In the genomic region with DNA sequence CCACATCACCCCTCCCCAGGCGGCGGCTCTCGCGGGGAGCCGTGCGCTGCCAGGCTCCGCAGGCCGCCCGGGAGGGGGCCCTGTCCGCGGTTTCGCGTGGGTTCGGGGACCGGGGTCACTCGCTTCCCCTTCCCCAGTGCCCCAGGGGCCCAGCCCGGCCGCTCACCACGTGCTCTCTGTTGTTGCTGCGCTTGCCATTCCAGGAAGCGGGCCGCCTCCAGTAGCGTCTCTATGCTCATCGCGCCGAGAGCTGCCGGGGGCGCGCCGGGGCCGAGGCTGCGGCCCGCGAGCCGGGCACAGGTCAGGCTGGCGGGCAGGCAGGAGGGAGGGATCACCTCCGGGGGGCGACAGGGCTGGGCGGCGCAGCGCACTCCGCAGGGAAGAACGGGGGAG, we compare ENCODE assay signal across 8 cellular contexts. TPM values are rescaled to one million over a fixed set of nuclear protein-coding genes. Genes with fewer than 3 reads are reported as not detected.
DNase-seq lines count a peak whose midpoint lies in the region; ATAC-seq and TF ChIP-seq lines count a peak whose summit lies in the region.

No MANE protein-coding gene starts in this region.

- no peak overlapping the region for H2AFZ ChIP-seq in neural cell (ENCODE audit: low read depth, low read length)

- H3K79me2 ChIP-seq in neural cell (replicated peaks; ENCODE audit: insufficient read depth, low read length) = peaks cover 46% of the 10 kb centered on the region

- H3K27ac ChIP-seq in esophagus squamous epithelium (peak overlapping the region; percentile 100), neural cell (ENCODE audit: low read length) (peak overlapping the region; percentile 100), urinary bladder (ENCODE audit: low read depth) (peak overlapping the region; percentile 98)

- peak overlapping the region; percentile 33 for H3K4me2 ChIP-seq in neural cell (ENCODE audit: low read length)

- H3K9me3 Mint-ChIP-seq in activated T-cell treated with anti-CD3 and anti-CD28 coated beads, Interleukin-2, amount 50 U/mL, for 4 hours = no peaks in the 10 kb centered on the region

- H4K20me1 ChIP-seq in neural cell (ENCODE audit: insufficient read depth) = peaks cover 26% of the 10 kb centered on the region

- intact Hi-C loops in esophagus squamous epithelium (cut with DNase I) = no loop called here

- H3K4me3 ChIP-seq in esophagus squamous epithelium = peak overlapping the region; percentile 88 to 97 (median 96)
- peak overlapping the region; percentile 100 for H3K4me3 ChIP-seq in neural cell (ENCODE audit: low read length)
- peak overlapping the region; percentile 82 for H3K4me3 ChIP-seq in urinary bladder (ENCODE audit: low read depth, low read length)

- no peak for TF ChIP-seq CTCF in esophagus squamous epithelium (IDR thresholded peaks at IDR 0.05)
- TF ChIP-seq CTCF in neural cell (IDR thresholded peaks at IDR 0.05; ENCODE audit: poor library complexity, severe bottlenecking) = no peak

- H3K9ac ChIP-seq in neural cell (ENCODE audit: low read length) = peak overlapping the region; percentile 99

- ATAC-seq in activated T-cell treated with anti-CD3 and anti-CD28 coated beads, Interleukin-2, amount 50 U/mL, for 4 hours = peak in 1 of 2 donors; percentile 3

- 0% methylated on average over 2 to 3 of the region's 43 CpGs for WGBS in esophagus squamous epithelium, 2 donors
- WGBS in urinary bladder = 2% methylated on average over 43 of the region's 43 CpGs

- no peaks in the 10 kb centered on the region for H3K9me2 ChIP-seq in neural cell (ENCODE audit: insufficient read depth, low read length)

- H3K36me3 Mint-ChIP-seq in activated T-cell treated with anti-CD3 and anti-CD28 coated beads, Interleukin-2, amount 50 U/mL, for 4 hours (ENCODE audit: insufficient read depth) = no peaks in the 10 kb centered on the region

- H3K27me3 Mint-ChIP-seq in activated T-cell treated with anti-CD3 and anti-CD28 coated beads, Interleukin-2, amount 50 U/mL, for 4 hours (ENCODE audit: low read depth) = no peaks in the 10 kb centered on the region

- DNase-seq in DMS 273 (lab: John Stamatoyannopoulos, UW; ENCODE audit: unreplicated experiment) (peak; percentile 67), DMS 273 treated with DMSO at 0.1 percent for 48 hours (lab: John Stamatoyannopoulos, UW) (no peak), NOMO-1 treated with dmso at 0.1 percent for 144 hours (lab: John Stamatoyannopoulos, UW; ENCODE audit: unreplicated experiment) (peak; percentile 18), esophagus squamous epithelium (lab: John Stamatoyannopoulos, UW) (no peak), HuH-7 (ENCODE audit: low spot score) (no peak)
- DNase-seq in activated T-cell treated with anti-CD3 and anti-CD28 coated beads, Interleukin-2, amount 50 U/mL, for 4 hours = peak; percentile 50

- TF ChIP-seq POLR2A in esophagus squamous epithelium (IDR thresholded peaks at IDR 0.05) = no peak

- no peak for TF ChIP-seq RAD21 in neural cell (conservative IDR thresholded peaks at IDR 0.05)

- H3K9me3 ChIP-seq in esophagus squamous epithelium = no peaks in the 10 kb centered on the region
- H3K9me3 ChIP-seq in neural cell (ENCODE audit: low read length) = no peaks in the 10 kb centered on the region

- peaks cover 48% of the 10 kb centered on the region for H3K4me1 Mint-ChIP-seq in activated T-cell treated with anti-CD3 and anti-CD28 coated beads, Interleukin-2, amount 50 U/mL, for 4 hours (ENCODE audit: low read depth)

- TF ChIP-seq EP300 in neural cell (conservative IDR thresholded peaks at IDR 0.05; ENCODE audit: poor library complexity, severe bottlenecking) = no peak

- H3K36me3 ChIP-seq in esophagus squamous epithelium = no peaks in the 10 kb centered on the region
- no peaks in the 10 kb centered on the region for H3K36me3 ChIP-seq in neural cell (ENCODE audit: insufficient read depth, low read length)
- no peaks in the 10 kb centered on the region for H3K36me3 ChIP-seq in urinary bladder (ENCODE audit: insufficient read depth)

- H3F3A ChIP-seq in neural cell (ENCODE audit: insufficient read depth, low read length, poor library complexity, severe bottlenecking) = no peaks in the 10 kb centered on the region

- H3K4me3 Mint-ChIP-seq in activated T-cell treated with anti-CD3 and anti-CD28 coated beads, Interleukin-2, amount 50 U/mL, for 4 hours = peak overlapping the region; percentile 97

- H3K4me1 ChIP-seq in esophagus squamous epithelium (peaks cover 50 to 73% (median 61%) of the 10 kb centered on the region in 3 donors), urinary bladder (ENCODE audit: insufficient read depth) (no peaks in the 10 kb centered on the region)

- no peaks in the 10 kb centered on the region for H3K27me3 ChIP-seq in esophagus squamous epithelium
- no peaks in the 10 kb centered on the region for H3K27me3 ChIP-seq in neural cell (ENCODE audit: insufficient read depth, low read depth, low read length)

TF ChIP-seq in neural cell, 6 proteins besides CTCF, POLR2A, EP300 and RAD21:
- TF ChIP-seq SMC3 (conservative IDR thresholded peaks at IDR 0.05; ENCODE audit: poor library complexity) = no peak
- no peak for TF ChIP-seq EZH2 (IDR thresholded peaks at IDR 0.05; ENCODE audit: borderline replicate concordance, insufficient read depth, low read length, poor library complexity, severe bottlenecking)
- TF ChIP-seq REST (IDR thresholded peaks at IDR 0.05; ENCODE audit: borderline replicate concordance) = no peak
- TF ChIP-seq TAF1 (IDR thresholded peaks at IDR 0.05; ENCODE audit: low read depth) = no peak
- no peak for TF ChIP-seq MXI1 (conservative IDR thresholded peaks at IDR 0.05; ENCODE audit: poor library complexity, severe bottlenecking)
- no peak for TF ChIP-seq POLR2AphosphoS5 (IDR thresholded peaks at IDR 0.05)

RNA-seq across cellular contexts. Expression of gene MNT, which starts 0.4 kb away (rescaled TPM):
- 10 to 100 TPM; 27.8 to 30.7 (median 29.5) TPM for total RNA-seq in activated T-cell treated with anti-CD3 and anti-CD28 coated beads, Interleukin-2, amount 50 U/mL, for 4 hours
- 10 to 100 TPM in 3 of 4 donors, 1 to 10 TPM in 1; 7.2 to 23.0 (median 17.4) TPM for total RNA-seq in esophagus squamous epithelium
- 6.1 and 11.6 TPM in 2 replicates for polyA plus RNA-seq in neural cell
- polyA minus RNA-seq in neural cell = 12.4 and 15.6 TPM in 2 replicates
- total RNA-seq in urinary bladder = 7.5 TPM
- 20.5 TPM for polyA plus RNA-seq in urinary bladder

Comparison
In these comparisons a context has a peak if more than half of its experiments do, and no peak if none do; other contexts are left out.
1. DNase-seq: peak in DMS 273 (single experiment), NOMO-1 treated with dmso at 0.1 percent for 144 hours (single experiment) and activated T-cell treated with anti-CD3 and anti-CD28 coated beads, Interleukin-2, amount 50 U/mL, for 4 hours (single experiment); none in DMS 273 treated with DMSO at 0.1 percent for 48 hours (single experiment), esophagus squamous epithelium (single experiment) and HuH-7 (single experiment).
2. Peak in every context shown above with its lines, with median percentiles within 50 percentile points of each other: H3K27ac ChIP-seq and H3K4me3 ChIP-seq.